Comparison of ENCODE assay signal across 8 cellular contexts in genomic region chr2:100610381-100610831, GRCh38. TPM values are rescaled to one million over a fixed set of nuclear protein-coding genes. Genes with fewer than 3 reads are reported as not detected.
DNase-seq lines count a peak whose midpoint lies in the region; ATAC-seq and TF ChIP-seq lines count a peak whose summit lies in the region.

No MANE protein-coding gene starts in this region.

- H3K4me1 ChIP-seq in SJCRH30 (no peaks in the 10 kb centered on the region), gastroesophageal sphincter (no peaks in the 10 kb centered on the region), upper lobe of right lung (no peaks in the 10 kb centered on the region)

- TF ChIP-seq POLR2A in gastroesophageal sphincter (IDR thresholded peaks at IDR 0.05): no peak

- H3K9me3 ChIP-seq in SJCRH30 (replicated peaks): no peaks in the 10 kb centered on the region
- H3K9me3 ChIP-seq in gastroesophageal sphincter: no peaks in the 10 kb centered on the region
- H3K9me3 ChIP-seq in upper lobe of right lung: no peaks in the 10 kb centered on the region

- DNase-seq in DMS 273 (lab: John Stamatoyannopoulos, UW; ENCODE audit: unreplicated experiment) (peak; percentile 75), HK-2 (ENCODE audit: unreplicated experiment) (peak; percentile 69), SJCRH30 (peak; percentile 41 to 69), pons (ENCODE audit: low spot score) (peak; percentile 62), upper lobe of right lung (peak; percentile 74)
- DNase-seq in activated T-helper 9 cell treated with anti-CD3 and anti-CD28 coated beads, Interleukin-2, amount 50 U/mL, for 16 hours (ENCODE audit: low read depth): peak; percentile 62

- H3K27ac ChIP-seq in SJCRH30 (no peak overlapping the region), gastroesophageal sphincter (no peak overlapping the region), upper lobe of right lung (no peak overlapping the region)

- peak in 3 of 4 experiments; percentile 54 to 76 (median 62) for TF ChIP-seq CTCF in gastroesophageal sphincter (IDR thresholded peaks at IDR 0.05)
- TF ChIP-seq CTCF in upper lobe of right lung (IDR thresholded peaks at IDR 0.05): peak; percentile 53

- peak; percentile 40 for ATAC-seq in gastroesophageal sphincter
- peak; percentile 78 for ATAC-seq in upper lobe of right lung
- no peak for ATAC-seq in GM18858 (IDR thresholded peaks at IDR 0.05; ENCODE audit: unreplicated experiment)

- intact Hi-C loops in upper lobe of right lung (cut with DNase I): loop anchor here (5.0 kb wide), 1 partner anchor 377 kb away; no protein-coding TSS in a partner anchor

- H3K27me3 ChIP-seq in SJCRH30 (peaks cover 17% of the 10 kb centered on the region), gastroesophageal sphincter (no peaks in the 10 kb centered on the region), upper lobe of right lung (no peaks in the 10 kb centered on the region)

- H3K36me3 ChIP-seq in SJCRH30 (no peaks in the 10 kb centered on the region), gastroesophageal sphincter (no peaks in the 10 kb centered on the region), upper lobe of right lung (no peaks in the 10 kb centered on the region)

- 67% methylated on average over 2 of the region's 13 CpGs; no CpG with 5 or more reads in 1 of the 2 donors for WGBS in gastroesophageal sphincter (ENCODE audit: low coverage in 1 of 2), 2 donors

- TF ChIP-seq EP300 in gastroesophageal sphincter (IDR thresholded peaks at IDR 0.05): no peak

- H3K4me3 ChIP-seq in SJCRH30 (no peak overlapping the region), gastroesophageal sphincter (no peak overlapping the region), upper lobe of right lung (no peak overlapping the region)

RNA-seq across cellular contexts. Expression of gene PDCL3, which starts 47.6 kb away (rescaled TPM):
- 22.4 and 23.1 TPM in 2 replicates for total RNA-seq in SJCRH30 (2014; rRNA removed; shearing (Covaris generic))
- total RNA-seq in gastroesophageal sphincter (10 to 100 TPM; 20.5 to 63.8 (median 42.5) TPM), upper lobe of right lung (21.6 TPM)
